In the genomic region with DNA sequence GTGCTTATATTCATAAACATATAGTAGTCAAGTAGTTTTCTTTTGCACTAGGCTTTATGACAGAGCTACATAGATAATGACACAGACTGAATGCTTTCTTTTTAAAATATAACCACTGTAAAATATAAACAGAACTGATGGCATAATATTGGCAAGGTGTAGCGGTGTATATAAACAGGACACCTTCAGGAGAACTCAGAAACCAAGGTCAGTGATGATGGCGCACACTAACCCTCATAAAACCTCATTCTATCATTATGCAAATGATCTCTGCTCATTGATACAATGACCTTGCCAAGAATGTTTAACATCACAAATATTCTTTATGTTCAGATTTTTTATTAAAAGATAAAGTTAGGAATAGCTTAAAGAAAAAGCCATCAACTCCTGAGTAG, we compare ENCODE assay signal across 12 cellular contexts. TPM values are rescaled to one million over a fixed set of nuclear protein-coding genes. Genes with fewer than 3 reads are reported as not detected.
DNase-seq lines count a peak whose midpoint lies in the region; ATAC-seq and TF ChIP-seq lines count a peak whose summit lies in the region.
"Had no signal": no experiment of that assay in that cellular context is flagged by ENCODE, and none has a peak within 500 bp of the region (broad histone marks: within the 10 kb centered on the region; RNA-seq: fewer than 3 reads in every experiment).

No MANE protein-coding gene starts in this region.

- peaks cover 8% of the 10 kb centered on the region for H3F3A ChIP-seq in smooth muscle cell (ENCODE audit: low read depth)

- 73% methylated on average over 2 of the region's 2 CpGs for WGBS in hepatocyte (ENCODE audit: low lambda C conversion rate, missing lambda C conversion rate)
- WGBS in smooth muscle cell (ENCODE audit: low lambda C conversion rate), result 97% methylated on average over 2 of the region's 2 CpGs

- in situ Hi-C loops in HAP-1 (cut with MboI; ENCODE audit: low sequenced_read_pairs) (no loop called here), brain microvascular endothelial cell (cut with HindIII; ENCODE audit: low pct_ligation_motif_present, low sequenced_read_pairs) (no loop called here)

- H2AFZ ChIP-seq in hepatocyte (no peak overlapping the region), smooth muscle cell (ENCODE audit: low read depth) (no peak overlapping the region)

- H3K79me2 ChIP-seq in hepatocyte (peaks cover 51% of the 10 kb centered on the region), smooth muscle cell (ENCODE audit: low read depth) (peaks cover 6% of the 10 kb centered on the region)

- TF ChIP-seq CTCF in brain microvascular endothelial cell (IDR thresholded peaks at IDR 0.05; ENCODE audit: low read depth, low read length, missing control alignments), result no peak
- no peak for TF ChIP-seq CTCF in hepatocyte (IDR thresholded peaks at IDR 0.05; ENCODE audit: poor library complexity)
- TF ChIP-seq CTCF in smooth muscle cell (IDR thresholded peaks at IDR 0.05; ENCODE audit: borderline replicate concordance, insufficient read depth, poor library complexity, severe bottlenecking), result no peak

- peak overlapping the region; percentile 10 for H3K27ac ChIP-seq in brain microvascular endothelial cell
- peak overlapping the region; percentile 93 for H3K27ac ChIP-seq in hepatocyte
- peak overlapping the region; percentile 95 for H3K27ac ChIP-seq in smooth muscle cell (ENCODE audit: low read depth)

- no peak for ATAC-seq in GM18867 (IDR thresholded peaks at IDR 0.05; ENCODE audit: unreplicated experiment)
- no peak for ATAC-seq in GM21367 (IDR thresholded peaks at IDR 0.05; ENCODE audit: unreplicated experiment)

- no peak overlapping the region for H3K9ac ChIP-seq in smooth muscle cell (ENCODE audit: low read depth)

- H3K36me3 ChIP-seq in HAP-1 (replicated peaks) (no peaks in the 10 kb centered on the region), brain microvascular endothelial cell (replicated peaks) (no peaks in the 10 kb centered on the region), hepatocyte (replicated peaks; ENCODE audit: insufficient read depth, low read depth) (no peaks in the 10 kb centered on the region), smooth muscle cell (ENCODE audit: low read depth) (no peaks in the 10 kb centered on the region)

- H3K9me3 ChIP-seq in HAP-1, result no peaks in the 10 kb centered on the region
- H3K9me3 ChIP-seq in hepatocyte (ENCODE audit: low read depth), result no peaks in the 10 kb centered on the region
- H3K9me3 ChIP-seq in smooth muscle cell (replicated peaks; ENCODE audit: low read depth), result no peaks in the 10 kb centered on the region

- DNase-seq in HAP-1 (ENCODE audit: low spot score in 2 of 2) (peak; percentile 30 to 77), brain microvascular endothelial cell (no peak), hepatocyte (ENCODE audit: low spot score) (no peak), smooth muscle cell (lab: John Stamatoyannopoulos, UW; ENCODE audit: unreplicated experiment) (no peak), NCI-H2227 (lab: John Stamatoyannopoulos, UW; ENCODE audit: unreplicated experiment) (no peak), NCI-H1417 treated with DMSO at 0.1 percent for 48 hours (lab: John Stamatoyannopoulos, UW) (no peak)
- DNase-seq: activated CD4-positive, alpha-beta T cell treated with anti-CD3 and anti-CD28 coated beads for 48 hours; activated effector memory CD4-positive, alpha-beta T cell treated with Interleukin-2 at 50 U/mL for 16 hours; hypothalamus; NCI-H1436 treated with DMSO at 0.1 percent for 48 hours had no signal

- H3K4me3 ChIP-seq in HAP-1, result no peak overlapping the region
- peak overlapping the region; percentile 6 for H3K4me3 ChIP-seq in brain microvascular endothelial cell (ENCODE audit: low read depth, low read length)
- H3K4me3 ChIP-seq in hepatocyte, result peak overlapping the region; percentile 40
- H3K4me3 ChIP-seq in smooth muscle cell, result peak overlapping the region; percentile 52

- H3K27me3 ChIP-seq in HAP-1 (ENCODE audit: low read depth) (no peaks in the 10 kb centered on the region), brain microvascular endothelial cell (replicated peaks) (no peaks in the 10 kb centered on the region), hepatocyte (no peaks in the 10 kb centered on the region), smooth muscle cell (ENCODE audit: low read depth) (no peaks in the 10 kb centered on the region)

- H3K4me1 ChIP-seq in HAP-1 (peaks cover 34% of the 10 kb centered on the region), hepatocyte (ENCODE audit: insufficient read depth) (peaks cover 24% of the 10 kb centered on the region), smooth muscle cell (ENCODE audit: low read depth) (peaks cover 25% of the 10 kb centered on the region)

- H3K4me2 ChIP-seq in hepatocyte (peak overlapping the region; percentile 68), smooth muscle cell (peak overlapping the region; percentile 87)

- no peaks in the 10 kb centered on the region for H3K9me2 ChIP-seq in hepatocyte (replicated peaks; ENCODE audit: insufficient read depth)

- H4K20me1 ChIP-seq in hepatocyte (ENCODE audit: insufficient read depth, poor library complexity, severe bottlenecking) (no peaks in the 10 kb centered on the region), smooth muscle cell (ENCODE audit: low read depth) (no peaks in the 10 kb centered on the region)

RNA-seq across cellular contexts. Expression of a gene that starts 48.5 kb away (rescaled TPM):
- total RNA-seq in hepatocyte (369 and 396 TPM in 2 replicates), smooth muscle cell (157 and 186 TPM in 2 replicates)
- polyA plus RNA-seq in hepatocyte (103 and 131 TPM in 2 replicates), smooth muscle cell (17.1 and 48.0 TPM in 2 replicates)

Comparison
In these comparisons a context has a peak if more than half of its experiments do, and no peak if none do; other contexts are left out.
1. DNase-seq: peak in HAP-1 (2 of 2); none in brain microvascular endothelial cell (single experiment), hepatocyte (single experiment), smooth muscle cell (single experiment), NCI-H2227 (single experiment) and NCI-H1417 treated with DMSO at 0.1 percent for 48 hours (single experiment).
2. H3K27ac ChIP-seq: peak in every context shown above with its lines; median percentile 95 in smooth muscle cell; 93 in hepatocyte; 10 in brain microvascular endothelial cell.